1 cellular context compared by ENCODE assay signal in genomic region chr1:229380514-229381160, GRCh38.
TF ChIP-seq lines count a peak whose summit lies in the region.

No MANE protein-coding gene starts in this region.

TF ChIP-seq in GM12878, 131 proteins besides CTCF, POLR2A, EP300 and RAD21:
- TF ChIP-seq MYB (IDR thresholded peaks at IDR 0.05; ENCODE audit: borderline replicate concordance, low read depth, low read length) (no peak), CBX3 (IDR thresholded peaks at IDR 0.05; ENCODE audit: borderline replicate concordance, low read depth) (no peak), CEBPB (IDR thresholded peaks at IDR 0.05; ENCODE audit: borderline replicate concordance in 1 of 2, low read depth in 2 of 2, low read length in 2 of 2) (no peak), MTA2 (IDR thresholded peaks at IDR 0.05; ENCODE audit: low read depth) (0 out of 2 replicates have a peak, but pooled peaks have one; percentile 43), BCL11A (IDR thresholded peaks at IDR 0.05; ENCODE audit: low read depth, low read length) (peak; percentile 39; the same call in 1 of the 2 replicates), TCF12 (IDR thresholded peaks at IDR 0.05; ENCODE audit: low read depth, low read length) (peak; percentile 40; the same call in 1 of the 2 replicates), HDAC6 (IDR thresholded peaks at IDR 0.05; ENCODE audit: unreplicated experiment) (no peak), SP1 (IDR thresholded peaks at IDR 0.05; ENCODE audit: low read depth, low read length) (no peak), BCL3 (IDR thresholded peaks at IDR 0.05; ENCODE audit: borderline replicate concordance, insufficient read depth, low read depth, low read length, poor library complexity, severe bottlenecking) (no peak), IKZF2 (IDR thresholded peaks at IDR 0.05) (0 out of 4 replicates have a peak, but pooled peaks of 1 of the 2 experiments have one; percentile 13), KAT2A (conservative IDR thresholded peaks at IDR 0.05; ENCODE audit: control insufficient read depth, low read depth, low read length) (no peak), RELB (IDR thresholded peaks at IDR 0.05; ENCODE audit: low read depth) (no peak), MEF2B (IDR thresholded peaks at IDR 0.05; ENCODE audit: partially characterized antibody, poor library complexity, severe bottlenecking) (peak; percentile 78), GABPA (IDR thresholded peaks at IDR 0.05; ENCODE audit: low read depth) (no peak), BHLHE40 (IDR thresholded peaks at IDR 0.05; ENCODE audit: borderline replicate concordance in 1 of 2, low read depth in 2 of 2, low read length in 1 of 2) (peak in 1 of 2 experiments; percentile 12; a peak in 1 of 4 replicates)
